ENCODE assay signal across 34 cellular contexts in genomic region chr2:20373241-20373640, GRCh38.
"Had no signal": no experiment of that assay in that cellular context is flagged by ENCODE, and none has a peak within 500 bp of the region (broad histone marks: within the 10 kb centered on the region; RNA-seq: fewer than 3 reads in every experiment).

No MANE protein-coding gene starts in this region.

- H3K9me3 ChIP-seq: MG63 had no signal

- DNase-seq: Karpas-422, Kasumi-1, MG63, MM.1S, MV-4-11, NCI-H1048, NCI-H1092, NCI-H1092 treated with DMSO at 0.1 percent for 48 hours, NCI-H1105, NCI-H1105 treated with DMSO at 0.1 percent for 48 hours, NCI-H1417, NCI-H1417 treated with DMSO at 0.1 percent for 48 hours, NCI-H1436, NCI-H1436 treated with DMSO at 0.1 percent for 48 hours, NCI-H146, NCI-H1694, NCI-H1694 treated with DMSO at 0.1 percent for 48 hours, NCI-H187, NCI-H187 treated with DMSO at 0.1 percent for 48 hours, NCI-H1930, NCI-H2029, NCI-H2029 treated with DMSO at 0.1 percent for 48 hours, NCI-H2081, NCI-H2081 treated with DMSO at 0.1 percent for 48 hours, NCI-H2107, NCI-H2171, NCI-H2171 treated with DMSO at 0.1 percent for 48 hours, NCI-H2227 treated with DMSO at 0.1 percent for 48 hours, NCI-H226, NCI-H345, NCI-H446, NCI-H446 treated with DMSO at 0.1 percent for 48 hours, NCI-H510A, NCI-H510A treated with DMSO at 0.1 percent for 48 hours had no signal

- H3K27me3 ChIP-seq: MG63 had no signal

- H3K4me3 ChIP-seq: MG63 had no signal

- H3K36me3 ChIP-seq: MG63 had no signal
